ENCODE assay signal across 21 cellular contexts in the genomic region with DNA sequence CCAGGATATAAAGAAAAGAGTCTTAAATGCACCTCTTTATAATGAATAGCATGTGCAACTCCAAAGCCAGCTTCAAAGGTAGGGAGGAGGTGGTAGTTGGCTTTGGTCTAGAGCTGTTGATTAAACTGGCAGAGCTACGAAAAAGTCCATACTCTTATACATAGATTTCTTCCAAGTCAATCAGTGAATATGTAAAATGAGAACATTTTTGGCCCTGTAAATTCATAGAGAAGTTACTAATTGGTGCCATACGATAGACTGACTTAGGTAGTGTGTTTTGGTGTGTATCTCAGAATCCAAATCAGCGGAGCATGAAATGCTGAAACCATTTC.
"Had no signal": no experiment of that assay in that cellular context is flagged by ENCODE, and none has a peak within 500 bp of the region (broad histone marks: within the 10 kb centered on the region; RNA-seq: fewer than 3 reads in every experiment).

No MANE protein-coding gene starts in this region.

- H3K4me2 ChIP-seq: hepatocyte had no signal

- H3K4me1 Mint-ChIP-seq: activated CD4-positive, alpha-beta T cell treated with anti-CD3 and anti-CD28 coated beads, Interleukin-2, amount 10 ng/mL, durations not matched to agents 24 days and 14 days; natural killer cell had no signal

- H3K4me3 Mint-ChIP-seq: activated CD4-positive, alpha-beta T cell treated with anti-CD3 and anti-CD28 coated beads, Interleukin-2, amount 10 ng/mL, durations not matched to agents 24 days and 14 days; activated CD8-positive, alpha-beta T cell treated with anti-CD3 and anti-CD28 coated beads for 36 hours; activated naive CD4-positive, alpha-beta T cell treated with anti-CD3 and anti-CD28 coated beads for 36 hours; activated T-cell treated with anti-CD3 and anti-CD28 coated beads, Interleukin-2, amount 50 U/mL, for 24 hours; natural killer cell; T-cell had no signal

- H3K79me2 ChIP-seq: hepatocyte had no signal

- H3K4me1 ChIP-seq: foreskin keratinocyte, thyroid gland had no signal

- H3K9me3 ChIP-seq: right atrium auricular region, thyroid gland had no signal

- H3K9me3 Mint-ChIP-seq: activated CD4-positive, alpha-beta T cell treated with anti-CD3 and anti-CD28 coated beads, Interleukin-2, amount 10 ng/mL, durations not matched to agents 24 days and 14 days; activated CD8-positive, alpha-beta T cell treated with anti-CD3 and anti-CD28 coated beads for 36 hours; activated naive CD4-positive, alpha-beta T cell treated with anti-CD3 and anti-CD28 coated beads for 36 hours; activated T-cell treated with anti-CD3 and anti-CD28 coated beads, Interleukin-2, amount 50 U/mL, for 24 hours; activated T-helper 2 cell treated with anti-CD3 and anti-CD28 coated beads, Interferon-gamma antibody, Interleukin-2, Interleukin-4, amounts not matched to agents 10 μg/mL and 5 μg/mL and 100 μg/mL, durations not matched to agents 14 hours and 24 hours and 36 hours; natural killer cell; T-cell had no signal

- H3K27ac Mint-ChIP-seq: activated CD4-positive, alpha-beta T cell treated with anti-CD3 and anti-CD28 coated beads, Interleukin-2, amount 10 ng/mL, durations not matched to agents 24 days and 14 days; activated CD8-positive, alpha-beta T cell treated with anti-CD3 and anti-CD28 coated beads for 36 hours; activated naive CD4-positive, alpha-beta T cell treated with anti-CD3 and anti-CD28 coated beads for 36 hours; activated T-cell treated with anti-CD3 and anti-CD28 coated beads, Interleukin-2, amount 50 U/mL, for 24 hours; activated T-helper 2 cell treated with anti-CD3 and anti-CD28 coated beads, Interferon-gamma antibody, Interleukin-2, Interleukin-4, amounts not matched to agents 10 μg/mL and 5 μg/mL and 100 μg/mL, durations not matched to agents 14 hours and 24 hours and 36 hours; natural killer cell; T-cell had no signal

- DNase-seq: activated CD4-positive, CD25-positive, alpha-beta regulatory T cell; activated CD8-positive, alpha-beta T cell treated with anti-CD3 and anti-CD28 coated beads for 36 hours; activated naive CD4-positive, alpha-beta T cell treated with anti-CD3 and anti-CD28 coated beads for 36 hours; activated T-cell treated with anti-CD3 and anti-CD28 coated beads, Interleukin-2, amount 50 U/mL, for 24 hours; cerebellar nuclear complex; cortex of kidney; effector CD4-positive, alpha-beta T cell; foreskin keratinocyte; left cardiac atrium; mesenchymal stem cell; natural killer cell; occipital lobe; posterior cingulate gyrus; stimulated activated CD4-positive, alpha-beta T cell treated with anti-CD3 and anti-CD28 coated beads, Interleukin-2, amount 100 ng/mL, for 24 hours; stimulated activated naive CD4-positive, alpha-beta T cell treated with Interleukin-2 at 50 U/mL for 16 hours; T-cell; thyroid gland had no signal

- H3K27ac ChIP-seq: foreskin keratinocyte, hepatocyte, right atrium auricular region, thyroid gland had no signal

- H2AFZ ChIP-seq: hepatocyte had no signal

- H3K27me3 ChIP-seq: foreskin keratinocyte, hepatocyte, right atrium auricular region, thyroid gland had no signal

- H3K4me3 ChIP-seq: hepatocyte, right atrium auricular region, thyroid gland had no signal

- H3K36me3 Mint-ChIP-seq: natural killer cell had no signal

- H3K27me3 Mint-ChIP-seq: activated CD4-positive, alpha-beta T cell treated with anti-CD3 and anti-CD28 coated beads, Interleukin-2, amount 10 ng/mL, durations not matched to agents 24 days and 14 days; activated CD8-positive, alpha-beta T cell treated with anti-CD3 and anti-CD28 coated beads for 36 hours; activated T-cell treated with anti-CD3 and anti-CD28 coated beads, Interleukin-2, amount 50 U/mL, for 24 hours; T-cell had no signal
